ENCODE assay signal across 2 cellular contexts in genomic region chr9:123312306-123312877, GRCh38.
TF ChIP-seq lines count a peak whose summit lies in the region.

No MANE protein-coding gene starts in this region.

TF ChIP-seq in HepG2, 621 proteins besides CTCF, POLR2A, EP300 and RAD21 (continues in another document):
- TF ChIP-seq ZNF12 (CRISPR knock-in tag; IDR thresholded peaks at IDR 0.05): peak; percentile 99
- TF ChIP-seq, protein P1, sequence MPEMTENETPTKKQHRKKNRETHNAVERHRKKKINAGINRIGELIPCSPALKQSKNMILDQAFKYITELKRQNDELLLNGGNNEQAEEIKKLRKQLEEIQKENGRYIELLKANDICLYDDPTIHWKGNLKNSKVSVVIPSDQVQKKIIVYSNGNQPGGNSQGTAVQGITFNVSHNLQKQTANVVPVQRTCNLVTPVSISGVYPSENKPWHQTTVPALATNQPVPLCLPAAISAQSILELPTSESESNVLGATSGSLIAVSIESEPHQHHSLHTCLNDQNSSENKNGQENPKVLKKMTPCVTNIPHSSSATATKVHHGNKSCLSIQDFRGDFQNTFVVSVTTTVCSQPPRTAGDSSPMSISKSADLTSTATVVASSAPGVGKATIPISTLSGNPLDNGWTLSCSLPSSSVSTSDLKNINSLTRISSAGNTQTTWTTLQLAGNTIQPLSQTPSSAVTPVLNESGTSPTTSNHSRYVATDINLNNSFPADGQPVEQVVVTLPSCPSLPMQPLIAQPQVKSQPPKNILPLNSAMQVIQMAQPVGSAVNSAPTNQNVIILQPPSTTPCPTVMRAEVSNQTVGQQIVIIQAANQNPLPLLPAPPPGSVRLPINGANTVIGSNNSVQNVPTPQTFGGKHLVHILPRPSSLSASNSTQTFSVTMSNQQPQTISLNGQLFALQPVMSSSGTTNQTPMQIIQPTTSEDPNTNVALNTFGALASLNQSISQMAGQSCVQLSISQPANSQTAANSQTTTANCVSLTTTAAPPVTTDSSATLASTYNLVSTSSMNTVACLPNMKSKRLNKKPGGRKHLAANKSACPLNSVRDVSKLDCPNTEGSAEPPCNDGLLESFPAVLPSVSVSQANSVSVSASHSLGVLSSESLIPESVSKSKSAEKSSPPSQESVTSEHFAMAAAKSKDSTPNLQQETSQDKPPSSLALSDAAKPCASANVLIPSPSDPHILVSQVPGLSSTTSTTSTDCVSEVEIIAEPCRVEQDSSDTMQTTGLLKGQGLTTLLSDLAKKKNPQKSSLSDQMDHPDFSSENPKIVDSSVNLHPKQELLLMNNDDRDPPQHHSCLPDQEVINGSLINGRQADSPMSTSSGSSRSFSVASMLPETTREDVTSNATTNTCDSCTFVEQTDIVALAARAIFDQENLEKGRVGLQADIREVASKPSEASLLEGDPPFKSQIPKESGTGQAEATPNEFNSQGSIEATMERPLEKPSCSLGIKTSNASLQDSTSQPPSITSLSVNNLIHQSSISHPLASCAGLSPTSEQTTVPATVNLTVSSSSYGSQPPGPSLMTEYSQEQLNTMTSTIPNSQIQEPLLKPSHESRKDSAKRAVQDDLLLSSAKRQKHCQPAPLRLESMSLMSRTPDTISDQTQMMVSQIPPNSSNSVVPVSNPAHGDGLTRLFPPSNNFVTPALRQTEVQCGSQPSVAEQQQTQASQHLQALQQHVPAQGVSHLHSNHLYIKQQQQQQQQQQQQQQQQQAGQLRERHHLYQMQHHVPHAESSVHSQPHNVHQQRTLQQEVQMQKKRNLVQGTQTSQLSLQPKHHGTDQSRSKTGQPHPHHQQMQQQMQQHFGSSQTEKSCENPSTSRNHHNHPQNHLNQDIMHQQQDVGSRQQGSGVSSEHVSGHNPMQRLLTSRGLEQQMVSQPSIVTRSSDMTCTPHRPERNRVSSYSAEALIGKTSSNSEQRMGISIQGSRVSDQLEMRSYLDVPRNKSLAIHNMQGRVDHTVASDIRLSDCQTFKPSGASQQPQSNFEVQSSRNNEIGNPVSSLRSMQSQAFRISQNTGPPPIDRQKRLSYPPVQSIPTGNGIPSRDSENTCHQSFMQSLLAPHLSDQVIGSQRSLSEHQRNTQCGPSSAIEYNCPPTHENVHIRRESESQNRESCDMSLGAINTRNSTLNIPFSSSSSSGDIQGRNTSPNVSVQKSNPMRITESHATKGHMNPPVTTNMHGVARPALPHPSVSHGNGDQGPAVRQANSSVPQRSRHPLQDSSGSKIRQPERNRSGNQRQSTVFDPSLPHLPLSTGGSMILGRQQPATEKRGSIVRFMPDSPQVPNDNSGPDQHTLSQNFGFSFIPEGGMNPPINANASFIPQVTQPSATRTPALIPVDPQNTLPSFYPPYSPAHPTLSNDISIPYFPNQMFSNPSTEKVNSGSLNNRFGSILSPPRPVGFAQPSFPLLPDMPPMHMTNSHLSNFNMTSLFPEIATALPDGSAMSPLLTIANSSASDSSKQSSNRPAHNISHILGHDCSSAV (CRISPR knock-in tag; IDR thresholded peaks at IDR 0.05; ENCODE audit: borderline replicate concordance): no peak
- no peak for TF ChIP-seq ZNF207 (IDR thresholded peaks at IDR 0.05; ENCODE audit: borderline replicate concordance)
- no peak for TF ChIP-seq HNRNPH1 (optimal IDR thresholded peaks at IDR 0.05; ENCODE audit: low read depth, low read length)
- no peak for TF ChIP-seq POGZ (CRISPR knock-in tag; IDR thresholded peaks at IDR 0.05)
- TF ChIP-seq HNRNPK (IDR thresholded peaks at IDR 0.05; ENCODE audit: low read depth, low read length, poor library complexity, severe bottlenecking): peak; percentile 34
- TF ChIP-seq RFXANK (CRISPR knock-in tag; IDR thresholded peaks at IDR 0.05): no peak
- TF ChIP-seq FOXA3 (CRISPR knock-in tag; IDR thresholded peaks at IDR 0.05): no peak
- TF ChIP-seq ZNF446 (CRISPR knock-in tag; IDR thresholded peaks at IDR 0.05): no peak
- no peak for TF ChIP-seq NPAS2 (CRISPR knock-in tag; IDR thresholded peaks at IDR 0.05; ENCODE audit: borderline replicate concordance)
- no peak for TF ChIP-seq CBX5 (CRISPR knock-in tag; IDR thresholded peaks at IDR 0.05; ENCODE audit: borderline replicate concordance)
- TF ChIP-seq ZNF629 (CRISPR knock-in tag; conservative IDR thresholded peaks at IDR 0.05): peak; percentile 38; the same call in 1 of the 2 replicates
- TF ChIP-seq ZNF570 (CRISPR knock-in tag; IDR thresholded peaks at IDR 0.05; ENCODE audit: borderline replicate concordance): no peak
- no peak for TF ChIP-seq ZBTB34 (CRISPR knock-in tag; IDR thresholded peaks at IDR 0.05)
- no peak for TF ChIP-seq GPN1 (CRISPR knock-in tag; IDR thresholded peaks at IDR 0.05; ENCODE audit: borderline replicate concordance)
- no peak for TF ChIP-seq RELA (CRISPR knock-in tag; IDR thresholded peaks at IDR 0.05)
- TF ChIP-seq HNRNPL (IDR thresholded peaks at IDR 0.05; ENCODE audit: low read depth, low read length): no peak
- no peak for TF ChIP-seq ATRX (CRISPR knock-in tag; IDR thresholded peaks at IDR 0.05; ENCODE audit: borderline replicate concordance)
- TF ChIP-seq ZMYM3 (CRISPR knock-in tag; IDR thresholded peaks at IDR 0.05): 0 out of 2 replicates have a peak, but pooled peaks have one; percentile 27
- TF ChIP-seq MAFK (conservative IDR thresholded peaks at IDR 0.05 in 1 of 2, IDR thresholded peaks at IDR 0.05 in 1 of 2; ENCODE audit: low read length in 2 of 2): peak; percentile 27 to 35; a peak in 2 of 4 replicates
- TF ChIP-seq NFE2L2 (IDR thresholded peaks at IDR 0.05; ENCODE audit: low read length): peak; percentile 70; the same call in 1 of the 2 replicates
- 0 out of 2 replicates have a peak, but pooled peaks have one; percentile 9 for TF ChIP-seq MAFF (IDR thresholded peaks at IDR 0.05; ENCODE audit: low read depth, low read length)
- TF ChIP-seq NAIF1 (CRISPR knock-in tag; IDR thresholded peaks at IDR 0.05; ENCODE audit: borderline replicate concordance): no peak
- no peak for TF ChIP-seq MYNN (CRISPR knock-in tag; IDR thresholded peaks at IDR 0.05; ENCODE audit: low read depth)
- peak; percentile 50; the same call in 1 of the 2 replicates for TF ChIP-seq NFE2 (CRISPR knock-in tag; IDR thresholded peaks at IDR 0.05)

TF ChIP-seq in K562, 482 proteins besides CTCF, POLR2A, EP300 and RAD21 (continues in another document):
- no peak for TF ChIP-seq TBP (optimal IDR thresholded peaks at IDR 0.05; ENCODE audit: low read depth, low read length)
- TF ChIP-seq SAP30 (IDR thresholded peaks at IDR 0.05; ENCODE audit: borderline replicate concordance, insufficient read depth, low read depth, low read length, poor library complexity, severe bottlenecking): no peak
- no peak for TF ChIP-seq ZNF644 (tag; IDR thresholded peaks at IDR 0.05; ENCODE audit: low read depth)
- TF ChIP-seq PCBP1 (IDR thresholded peaks at IDR 0.05; ENCODE audit: low read depth, low read length, poor library complexity, severe bottlenecking): peak; percentile 35
- TF ChIP-seq ELF2 (CRISPR knock-in tag; IDR thresholded peaks at IDR 0.05): no peak
- peak; percentile 88 for TF ChIP-seq NFE2 (IDR thresholded peaks at IDR 0.05; ENCODE audit: low read depth)
- no peak for TF ChIP-seq NR2C1 (IDR thresholded peaks at IDR 0.05)
- TF ChIP-seq NR2C1 (tag; IDR thresholded peaks at IDR 0.05): no peak
- TF ChIP-seq, protein P2, sequence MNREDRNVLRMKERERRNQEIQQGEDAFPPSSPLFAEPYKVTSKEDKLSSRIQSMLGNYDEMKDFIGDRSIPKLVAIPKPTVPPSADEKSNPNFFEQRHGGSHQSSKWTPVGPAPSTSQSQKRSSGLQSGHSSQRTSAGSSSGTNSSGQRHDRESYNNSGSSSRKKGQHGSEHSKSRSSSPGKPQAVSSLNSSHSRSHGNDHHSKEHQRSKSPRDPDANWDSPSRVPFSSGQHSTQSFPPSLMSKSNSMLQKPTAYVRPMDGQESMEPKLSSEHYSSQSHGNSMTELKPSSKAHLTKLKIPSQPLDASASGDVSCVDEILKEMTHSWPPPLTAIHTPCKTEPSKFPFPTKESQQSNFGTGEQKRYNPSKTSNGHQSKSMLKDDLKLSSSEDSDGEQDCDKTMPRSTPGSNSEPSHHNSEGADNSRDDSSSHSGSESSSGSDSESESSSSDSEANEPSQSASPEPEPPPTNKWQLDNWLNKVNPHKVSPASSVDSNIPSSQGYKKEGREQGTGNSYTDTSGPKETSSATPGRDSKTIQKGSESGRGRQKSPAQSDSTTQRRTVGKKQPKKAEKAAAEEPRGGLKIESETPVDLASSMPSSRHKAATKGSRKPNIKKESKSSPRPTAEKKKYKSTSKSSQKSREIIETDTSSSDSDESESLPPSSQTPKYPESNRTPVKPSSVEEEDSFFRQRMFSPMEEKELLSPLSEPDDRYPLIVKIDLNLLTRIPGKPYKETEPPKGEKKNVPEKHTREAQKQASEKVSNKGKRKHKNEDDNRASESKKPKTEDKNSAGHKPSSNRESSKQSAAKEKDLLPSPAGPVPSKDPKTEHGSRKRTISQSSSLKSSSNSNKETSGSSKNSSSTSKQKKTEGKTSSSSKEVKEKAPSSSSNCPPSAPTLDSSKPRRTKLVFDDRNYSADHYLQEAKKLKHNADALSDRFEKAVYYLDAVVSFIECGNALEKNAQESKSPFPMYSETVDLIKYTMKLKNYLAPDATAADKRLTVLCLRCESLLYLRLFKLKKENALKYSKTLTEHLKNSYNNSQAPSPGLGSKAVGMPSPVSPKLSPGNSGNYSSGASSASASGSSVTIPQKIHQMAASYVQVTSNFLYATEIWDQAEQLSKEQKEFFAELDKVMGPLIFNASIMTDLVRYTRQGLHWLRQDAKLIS (CRISPR knock-in tag; IDR thresholded peaks at IDR 0.05): no peak
- no peak for TF ChIP-seq SMARCA4 (IDR thresholded peaks at IDR 0.05)
- peak; percentile 35; the same call in 1 of the 2 replicates for TF ChIP-seq MAFK (IDR thresholded peaks at IDR 0.05; ENCODE audit: low read length)
- TF ChIP-seq EZH2 (IDR thresholded peaks at IDR 0.05; ENCODE audit: borderline replicate concordance, low read depth, low read length): no peak
- TF ChIP-seq POLR2B (IDR thresholded peaks at IDR 0.05; ENCODE audit: low read depth, partially characterized antibody): no peak
- TF ChIP-seq, protein P3, sequence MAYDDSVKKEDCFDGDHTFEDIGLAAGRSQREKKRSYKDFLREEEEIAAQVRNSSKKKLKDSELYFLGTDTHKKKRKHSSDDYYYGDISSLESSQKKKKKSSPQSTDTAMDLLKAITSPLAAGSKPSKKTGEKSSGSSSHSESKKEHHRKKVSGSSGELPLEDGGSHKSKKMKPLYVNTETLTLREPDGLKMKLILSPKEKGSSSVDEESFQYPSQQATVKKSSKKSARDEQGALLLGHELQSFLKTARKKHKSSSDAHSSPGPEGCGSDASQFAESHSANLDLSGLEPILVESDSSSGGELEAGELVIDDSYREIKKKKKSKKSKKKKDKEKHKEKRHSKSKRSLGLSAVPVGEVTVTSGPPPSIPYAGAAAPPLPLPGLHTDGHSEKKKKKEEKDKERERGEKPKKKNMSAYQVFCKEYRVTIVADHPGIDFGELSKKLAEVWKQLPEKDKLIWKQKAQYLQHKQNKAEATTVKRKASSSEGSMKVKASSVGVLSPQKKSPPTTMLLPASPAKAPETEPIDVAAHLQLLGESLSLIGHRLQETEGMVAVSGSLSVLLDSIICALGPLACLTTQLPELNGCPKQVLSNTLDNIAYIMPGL (CRISPR knock-in tag; IDR thresholded peaks at IDR 0.05): no peak
- TF ChIP-seq KDM1A (IDR thresholded peaks at IDR 0.05): peak in 1 of 2 experiments; percentile 24; a peak in 1 of 4 replicates
- TF ChIP-seq HCFC1 (IDR thresholded peaks at IDR 0.05; ENCODE audit: low read depth, low read length): no peak
- TF ChIP-seq ZNF449 (CRISPR knock-in tag; IDR thresholded peaks at IDR 0.05): no peak
- TF ChIP-seq ZNF12 (CRISPR knock-in tag; IDR thresholded peaks at IDR 0.05): peak; percentile 94
- TF ChIP-seq, protein P4, sequence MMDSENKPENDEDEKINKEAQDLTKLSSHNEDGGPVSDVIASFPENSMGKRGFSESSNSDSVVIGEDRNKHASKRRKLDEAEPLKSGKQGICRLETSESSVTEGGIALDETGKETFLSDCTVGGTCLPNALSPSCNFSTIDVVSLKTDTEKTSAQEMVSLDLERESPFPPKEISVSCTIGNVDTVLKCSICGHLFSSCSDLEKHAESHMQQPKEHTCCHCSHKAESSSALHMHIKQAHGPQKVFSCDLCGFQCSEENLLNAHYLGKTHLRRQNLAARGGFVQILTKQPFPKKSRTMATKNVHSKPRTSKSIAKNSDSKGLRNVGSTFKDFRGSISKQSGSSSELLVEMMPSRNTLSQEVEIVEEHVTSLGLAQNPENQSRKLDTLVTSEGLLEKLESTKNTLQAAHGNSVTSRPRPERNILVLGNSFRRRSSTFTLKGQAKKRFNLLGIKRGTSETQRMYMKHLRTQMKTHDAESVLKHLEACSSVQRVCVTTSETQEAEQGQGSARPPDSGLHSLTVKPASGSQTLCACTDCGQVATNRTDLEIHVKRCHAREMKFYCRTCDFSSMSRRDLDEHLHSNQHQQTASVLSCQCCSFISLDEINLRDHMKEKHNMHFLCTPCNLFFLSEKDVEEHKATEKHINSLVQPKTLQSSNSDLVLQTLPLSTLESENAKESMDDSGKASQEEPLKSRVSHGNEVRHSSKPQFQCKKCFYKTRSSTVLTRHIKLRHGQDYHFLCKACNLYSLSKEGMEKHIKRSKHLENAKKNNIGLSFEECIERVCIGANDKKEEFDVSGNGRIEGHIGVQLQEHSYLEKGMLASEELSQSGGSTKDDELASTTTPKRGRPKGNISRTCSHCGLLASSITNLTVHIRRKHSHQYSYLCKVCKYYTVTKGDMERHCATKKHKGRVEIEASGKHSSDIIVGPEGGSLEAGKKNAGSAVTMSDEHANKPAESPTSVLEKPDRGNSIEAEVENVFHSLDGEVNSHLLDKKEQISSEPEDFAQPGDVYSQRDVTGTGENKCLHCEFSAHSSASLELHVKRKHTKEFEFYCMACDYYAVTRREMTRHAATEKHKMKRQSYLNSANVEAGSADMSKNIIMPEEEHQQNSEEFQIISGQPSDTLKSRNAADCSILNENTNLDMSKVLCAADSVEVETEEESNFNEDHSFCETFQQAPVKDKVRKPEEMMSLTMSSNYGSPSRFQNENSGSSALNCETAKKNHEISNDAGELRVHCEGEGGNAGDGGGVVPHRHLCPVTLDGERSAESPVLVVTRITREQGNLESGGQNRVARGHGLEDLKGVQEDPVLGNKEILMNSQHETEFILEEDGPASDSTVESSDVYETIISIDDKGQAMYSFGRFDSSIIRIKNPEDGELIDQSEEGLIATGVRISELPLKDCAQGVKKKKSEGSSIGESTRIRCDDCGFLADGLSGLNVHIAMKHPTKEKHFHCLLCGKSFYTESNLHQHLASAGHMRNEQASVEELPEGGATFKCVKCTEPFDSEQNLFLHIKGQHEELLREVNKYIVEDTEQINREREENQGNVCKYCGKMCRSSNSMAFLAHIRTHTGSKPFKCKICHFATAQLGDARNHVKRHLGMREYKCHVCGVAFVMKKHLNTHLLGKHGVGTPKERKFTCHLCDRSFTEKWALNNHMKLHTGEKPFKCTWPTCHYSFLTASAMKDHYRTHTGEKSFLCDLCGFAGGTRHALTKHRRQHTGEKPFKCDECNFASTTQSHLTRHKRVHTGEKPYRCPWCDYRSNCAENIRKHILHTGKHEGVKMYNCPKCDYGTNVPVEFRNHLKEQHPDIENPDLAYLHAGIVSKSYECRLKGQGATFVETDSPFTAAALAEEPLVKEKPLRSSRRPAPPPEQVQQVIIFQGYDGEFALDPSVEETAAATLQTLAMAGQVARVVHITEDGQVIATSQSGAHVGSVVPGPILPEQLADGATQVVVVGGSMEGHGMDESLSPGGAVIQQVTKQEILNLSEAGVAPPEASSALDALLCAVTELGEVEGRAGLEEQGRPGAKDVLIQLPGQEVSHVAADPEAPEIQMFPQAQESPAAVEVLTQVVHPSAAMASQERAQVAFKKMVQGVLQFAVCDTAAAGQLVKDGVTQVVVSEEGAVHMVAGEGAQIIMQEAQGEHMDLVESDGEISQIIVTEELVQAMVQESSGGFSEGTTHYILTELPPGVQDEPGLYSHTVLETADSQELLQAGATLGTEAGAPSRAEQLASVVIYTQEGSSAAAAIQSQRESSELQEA (IDR thresholded peaks at IDR 0.05; ENCODE audit: low read depth): no peak
